14 cellular contexts compared by ENCODE assay signal in genomic region chr17:72502940-72503341, GRCh38.
A peak's percentile ranks its signal among the peaks of the same experiment; 100 is the strongest.
DNase-seq lines count a peak whose midpoint lies in the region; ATAC-seq, FAIRE-seq and TF ChIP-seq lines count a peak whose summit lies in the region.
"Had no signal": no experiment of that assay in that cellular context is flagged by ENCODE, and none has a peak within 500 bp of the region (broad histone marks: within the 10 kb centered on the region; RNA-seq: fewer than 3 reads in every experiment).

No MANE protein-coding gene starts in this region.

- H3K9me3 Mint-ChIP-seq in endothelial cell (ENCODE audit: unreplicated experiment) = no peaks in the 10 kb centered on the region

- in situ Hi-C loops in HepG2 (cut with HindIII; ENCODE audit: extremely low pct_ligation_motif_present, low pct_unique_long_range_greater_than_20kb) = no loop called here

- CTCF ChIA-PET in HepG2 (lab: Yijun Ruan, JAX; ENCODE audit: low intra/inter-chr PET ratio, low total read pairs) = no interaction called here

- H2AFZ ChIP-seq in HepG2 (ENCODE audit: low read length) = no peak overlapping the region

- BruUV-seq in HepG2 (replicated peaks; lab: Mats Ljungman, UMichigan) = no TSS peak

- H3K27me3 Mint-ChIP-seq in endothelial cell (ENCODE audit: unreplicated experiment) = no peaks in the 10 kb centered on the region

- DNase-seq in HepG2 (ENCODE audit: low spot score) = no peak
- DNase-seq in right lobe of liver = no peak
- no peak for DNase-seq in dorsolateral prefrontal cortex
- no peak for DNase-seq in left colon
- no peak for DNase-seq in tibial nerve (ENCODE audit: low spot score in 2 of 2)
- no peak for DNase-seq in endothelial cell (ENCODE audit: low spot score)
- DNase-seq in DMS153 treated with DMSO at 0.1 percent for 48 hours (lab: John Stamatoyannopoulos, UW; ENCODE audit: unreplicated experiment) = no peak
- DNase-seq: NCI-H1436 treated with DMSO at 0.1 percent for 48 hours, NCI-H524 treated with DMSO at 0.1 percent for 48 hours had no signal

- no peaks in the 10 kb centered on the region for H3K36me3 Mint-ChIP-seq in endothelial cell (ENCODE audit: low read depth, unreplicated experiment)

- H3K4me1 ChIP-seq in HepG2 (ENCODE audit: insufficient read depth, low read length) (peaks cover 60% of the 10 kb centered on the region), right lobe of liver (peaks cover 0 to 17% (median 0%) of the 10 kb centered on the region in 4 donors), tibial nerve (peaks cover 0 to 20% (median 4%) of the 10 kb centered on the region in 4 donors)

- peak overlapping the region; percentile 99 for H3K4me2 ChIP-seq in HepG2 (ENCODE audit: low read depth, low read length)
- H3K4me2 ChIP-seq: KMS-11 had no signal

- H3K9ac ChIP-seq in HepG2 (ENCODE audit: insufficient read depth, low read depth, low read length) = peak overlapping the region; percentile 77
- H3K9ac ChIP-seq: KMS-11 had no signal

- peaks cover 84% of the 10 kb centered on the region for H3K79me2 ChIP-seq in HepG2 (ENCODE audit: insufficient read depth, low read length)

- TF ChIP-seq EP300 in HepG2 (IDR thresholded peaks at IDR 0.05; ENCODE audit: low read depth in 2 of 2, low read length in 2 of 2) (no peak), HepG2 (CRISPR knock-in tag; IDR thresholded peaks at IDR 0.05; ENCODE audit: borderline replicate concordance) (no peak), tibial nerve (IDR thresholded peaks at IDR 0.05) (no peak)

- no peak overlapping the region for H3K4me3 Mint-ChIP-seq in endothelial cell (ENCODE audit: unreplicated experiment)
- H3K4me3 Mint-ChIP-seq: neural crest cell; stimulated activated naive CD8-positive, alpha-beta T cell treated with anti-CD3 and anti-CD28 coated beads, Interleukin-15, Interleukin-2, amounts not matched to agents 100 ng/mL and 50 ng/mL, for 24 hours had no signal

- ATAC-seq in HepG2 (no peak), right lobe of liver (no peak), left colon (peak; percentile 25), GM21390 (IDR thresholded peaks at IDR 0.05; ENCODE audit: unreplicated experiment) (no peak)

- FAIRE-seq in HepG2 (lab: Jason Lieb, UNC) = no peak

- H3K27me3 ChIP-seq in HepG2 (ENCODE audit: control insufficient read depth in 1 of 2, insufficient read depth in 2 of 2, low read length in 2 of 2) (no peaks in the 10 kb centered on the region), right lobe of liver (peaks cover 0 to 9% of the 10 kb centered on the region in 2 donors), dorsolateral prefrontal cortex (peaks cover 0 to 12% (median 0%) of the 10 kb centered on the region in 45 donors), tibial nerve (no peaks in the 10 kb centered on the region)

- no peaks in the 10 kb centered on the region for H3K4me1 Mint-ChIP-seq in endothelial cell (ENCODE audit: unreplicated experiment)

- 17% methylated on average over 9 of the region's 9 CpGs for WGBS in HepG2 (ENCODE audit: low lambda C conversion rate)
- 43% methylated on average over 8 of the region's 9 CpGs for WGBS in right lobe of liver (ENCODE audit: insufficient coverage, low coverage, low lambda C conversion rate, missing lambda C conversion rate)
- 69 to 75% methylated on average over 9 of the region's 9 CpGs for WGBS in tibial nerve, 2 donors

- no peaks in the 10 kb centered on the region for H3K36me3 ChIP-seq in HepG2 (replicated peaks in 1 of 2; ENCODE audit: control insufficient read depth in 1 of 2, insufficient read depth in 2 of 2, low read length in 2 of 2)
- H3K36me3 ChIP-seq in right lobe of liver = no peaks in the 10 kb centered on the region
- H3K36me3 ChIP-seq in tibial nerve = no peaks in the 10 kb centered on the region

- no peak overlapping the region for H3K27ac Mint-ChIP-seq in endothelial cell (ENCODE audit: unreplicated experiment)
- H3K27ac Mint-ChIP-seq: stimulated activated naive CD8-positive, alpha-beta T cell treated with anti-CD3 and anti-CD28 coated beads, Interleukin-15, Interleukin-2, amounts not matched to agents 100 ng/mL and 50 ng/mL, for 24 hours had no signal

- TF ChIP-seq POLR2A in HepG2 (IDR thresholded peaks at IDR 0.05; ENCODE audit: insufficient read depth in 1 of 2, low read depth in 2 of 2, low read length in 2 of 2) = no peak
- TF ChIP-seq POLR2A in right lobe of liver (IDR thresholded peaks at IDR 0.05) = no peak
- no peak for TF ChIP-seq POLR2A in tibial nerve (IDR thresholded peaks at IDR 0.05)

- intact Hi-C loops in HepG2 (cut with micrococcal nuclease; ENCODE audit: unreplicated experiment) (loop anchor here (1.0 to 5.0 kb wide), 4 partner anchors 16 to 383 kb away; no protein-coding TSS in a partner anchor), right lobe of liver (cut with DNase I) (no loop called here), dorsolateral prefrontal cortex (cut with DNase I) (no loop called here), left colon (cut with DNase I, micrococcal nuclease) (no loop called here)

- no peak for TF ChIP-seq CTCF in HepG2 (CRISPR knock-in tag; IDR thresholded peaks at IDR 0.05)
- TF ChIP-seq CTCF in right lobe of liver (IDR thresholded peaks at IDR 0.05) = no peak
- TF ChIP-seq CTCF in dorsolateral prefrontal cortex (IDR thresholded peaks at IDR 0.05 in 54 of 56, conservative IDR thresholded peaks at IDR 0.05 in 2 of 56; ENCODE audit: low read depth in 1 of 56, partially characterized antibody in 56 of 56) = no peak
- no peak for TF ChIP-seq CTCF in tibial nerve (IDR thresholded peaks at IDR 0.05)
- no peak for TF ChIP-seq CTCF in endothelial cell (IDR thresholded peaks at IDR 0.05; ENCODE audit: unreplicated experiment)

- H3K27ac ChIP-seq in HepG2 (ENCODE audit: extremely low read length, insufficient read depth, low read length) (peak overlapping the region; percentile 78), right lobe of liver (no peak overlapping the region), dorsolateral prefrontal cortex (peak overlapping the region in 37 of 59 donors; percentile 4 to 84 (median 62)), tibial nerve (no peak overlapping the region)
- H3K27ac ChIP-seq: KMS-11 had no signal

- no peak for TF ChIP-seq RAD21 in HepG2 (CRISPR knock-in tag; IDR thresholded peaks at IDR 0.05)

- peak overlapping the region; percentile 60 to 78 (median 60) for H3K4me3 ChIP-seq in HepG2 (replicated peaks in 1 of 3; ENCODE audit: insufficient read depth in 1 of 3, low read depth in 2 of 3, low read length in 3 of 3)
- no peak overlapping the region for H3K4me3 ChIP-seq in right lobe of liver
- no peak overlapping the region for H3K4me3 ChIP-seq in dorsolateral prefrontal cortex
- H3K4me3 ChIP-seq in tibial nerve = no peak overlapping the region
- H3K4me3 ChIP-seq: skin epidermis had no signal

- POLR2A ChIA-PET in HepG2 (lab: Yijun Ruan, JAX) = interaction anchor here (0.6 to 3.4 kb wide), 22 partner anchors 10 to 821 kb away, joined by 3 to 32 read pairs (median 6); partner anchors contain the start of gene SOX9

- H3K9me3 ChIP-seq in HepG2 (ENCODE audit: low read length) = no peaks in the 10 kb centered on the region
- H3K9me3 ChIP-seq in right lobe of liver = no peaks in the 10 kb centered on the region
- no peaks in the 10 kb centered on the region for H3K9me3 ChIP-seq in tibial nerve

- 0 out of 2 replicates have a peak, but pooled peaks cover 5% of the 10 kb centered on the region for H4K20me1 ChIP-seq in HepG2 (ENCODE audit: insufficient read depth, low read length)

TF ChIP-seq in HepG2, 621 proteins besides CTCF, POLR2A, EP300 and RAD21 (continues in another document):
- TF ChIP-seq E2F1 (CRISPR knock-in tag; IDR thresholded peaks at IDR 0.05) (no peak), ZNF230 (CRISPR knock-in tag; IDR thresholded peaks at IDR 0.05) (no peak), ZNF619 (CRISPR knock-in tag; IDR thresholded peaks at IDR 0.05) (0 out of 2 replicates have a peak, but pooled peaks have one; percentile 2), CENPX (CRISPR knock-in tag; IDR thresholded peaks at IDR 0.05) (no peak), DPF2 (CRISPR knock-in tag; IDR thresholded peaks at IDR 0.05; ENCODE audit: borderline replicate concordance, low read depth) (no peak), HOXD1 (CRISPR knock-in tag; IDR thresholded peaks at IDR 0.05) (no peak), PHF8 (CRISPR knock-in tag; IDR thresholded peaks at IDR 0.05) (no peak), ZNF446 (CRISPR knock-in tag; IDR thresholded peaks at IDR 0.05) (no peak), REST (IDR thresholded peaks at IDR 0.05; ENCODE audit: borderline replicate concordance in 1 of 2, low read depth in 1 of 2, low read length in 2 of 2) (no peak)

Comparison
In these comparisons a context has a peak if more than half of its experiments do, and no peak if none do; other contexts are left out.
1. H3K27ac ChIP-seq: peak in HepG2 (single experiment) and dorsolateral prefrontal cortex (37 of 59); none in right lobe of liver (0 of 3) and tibial nerve (0 of 4).
2. H3K4me3 ChIP-seq: peak in HepG2 (3 of 3); none in right lobe of liver (0 of 3), dorsolateral prefrontal cortex (0 of 59) and tibial nerve (0 of 4).